In the genomic region with DNA sequence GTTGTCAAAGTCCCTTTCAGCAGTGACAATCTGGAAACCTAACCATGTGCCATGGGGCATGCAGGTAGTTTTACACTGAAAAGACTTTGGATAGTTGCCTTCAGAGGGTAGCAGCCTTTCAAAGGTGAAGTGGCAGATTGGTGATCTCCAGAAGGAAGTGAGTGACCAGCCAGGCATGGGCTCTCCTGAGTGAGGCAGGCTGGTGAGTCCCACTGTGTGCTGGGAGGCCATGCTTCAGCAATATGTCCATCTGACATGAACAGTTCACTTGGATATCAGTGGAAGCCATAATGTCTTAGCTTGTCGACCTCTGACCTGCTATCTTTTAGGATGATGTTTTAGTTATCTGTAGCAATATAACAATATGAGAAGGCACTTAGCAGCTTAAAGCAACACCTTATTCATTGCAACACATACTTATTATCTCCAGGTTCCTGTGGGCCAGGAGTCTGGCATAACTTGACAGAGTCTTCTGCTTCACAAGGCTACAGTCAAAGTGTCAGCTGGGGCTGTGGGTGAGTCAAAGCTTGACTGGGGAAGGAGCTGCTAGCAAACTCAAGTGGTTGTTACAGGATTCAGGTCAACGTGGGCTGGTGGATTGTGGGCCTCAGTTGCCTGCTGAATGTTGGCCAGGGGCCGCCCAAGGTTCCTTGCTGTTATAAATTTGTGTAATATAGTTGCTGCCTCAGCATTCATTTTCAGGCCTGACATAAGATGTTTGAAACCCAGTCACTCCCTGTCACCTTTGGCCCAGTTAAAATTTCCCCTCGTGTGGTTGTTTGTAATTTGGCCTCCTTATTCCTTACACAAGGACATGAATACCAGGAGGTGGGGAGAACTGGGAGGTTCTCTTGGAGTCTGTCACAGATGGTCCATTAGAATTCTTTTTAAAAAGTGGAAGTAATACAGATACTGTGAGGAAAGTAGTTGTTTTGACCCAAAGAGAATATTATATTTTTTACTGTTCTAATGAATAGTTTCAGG, we compare ENCODE assay signal across 1 cellular context.
TF ChIP-seq lines count a peak whose summit lies in the region.

No MANE protein-coding gene starts in this region.

TF ChIP-seq in WTC11, 78 proteins besides CTCF, POLR2A, EP300 and RAD21 (continued from another document):
- no peak for TF ChIP-seq ZNF263 (CRISPR knock-in tag; IDR thresholded peaks at IDR 0.05; ENCODE audit: low read depth)
- no peak for TF ChIP-seq ZNF317 (CRISPR knock-in tag; IDR thresholded peaks at IDR 0.05; ENCODE audit: borderline replicate concordance, low read depth)
- no peak for TF ChIP-seq SP1 (CRISPR knock-in tag; conservative IDR thresholded peaks at IDR 0.05)
- TF ChIP-seq, protein P1, sequence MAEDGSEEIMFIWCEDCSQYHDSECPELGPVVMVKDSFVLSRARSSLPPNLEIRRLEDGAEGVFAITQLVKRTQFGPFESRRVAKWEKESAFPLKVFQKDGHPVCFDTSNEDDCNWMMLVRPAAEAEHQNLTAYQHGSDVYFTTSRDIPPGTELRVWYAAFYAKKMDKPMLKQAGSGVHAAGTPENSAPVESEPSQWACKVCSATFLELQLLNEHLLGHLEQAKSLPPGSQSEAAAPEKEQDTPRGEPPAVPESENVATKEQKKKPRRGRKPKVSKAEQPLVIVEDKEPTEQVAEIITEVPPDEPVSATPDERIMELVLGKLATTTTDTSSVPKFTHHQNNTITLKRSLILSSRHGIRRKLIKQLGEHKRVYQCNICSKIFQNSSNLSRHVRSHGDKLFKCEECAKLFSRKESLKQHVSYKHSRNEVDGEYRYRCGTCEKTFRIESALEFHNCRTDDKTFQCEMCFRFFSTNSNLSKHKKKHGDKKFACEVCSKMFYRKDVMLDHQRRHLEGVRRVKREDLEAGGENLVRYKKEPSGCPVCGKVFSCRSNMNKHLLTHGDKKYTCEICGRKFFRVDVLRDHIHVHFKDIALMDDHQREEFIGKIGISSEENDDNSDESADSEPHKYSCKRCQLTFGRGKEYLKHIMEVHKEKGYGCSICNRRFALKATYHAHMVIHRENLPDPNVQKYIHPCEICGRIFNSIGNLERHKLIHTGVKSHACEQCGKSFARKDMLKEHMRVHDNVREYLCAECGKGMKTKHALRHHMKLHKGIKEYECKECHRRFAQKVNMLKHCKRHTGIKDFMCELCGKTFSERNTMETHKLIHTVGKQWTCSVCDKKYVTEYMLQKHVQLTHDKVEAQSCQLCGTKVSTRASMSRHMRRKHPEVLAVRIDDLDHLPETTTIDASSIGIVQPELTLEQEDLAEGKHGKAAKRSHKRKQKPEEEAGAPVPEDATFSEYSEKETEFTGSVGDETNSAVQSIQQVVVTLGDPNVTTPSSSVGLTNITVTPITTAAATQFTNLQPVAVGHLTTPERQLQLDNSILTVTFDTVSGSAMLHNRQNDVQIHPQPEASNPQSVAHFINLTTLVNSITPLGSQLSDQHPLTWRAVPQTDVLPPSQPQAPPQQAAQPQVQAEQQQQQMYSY (CRISPR knock-in tag; IDR thresholded peaks at IDR 0.05) = no peak
- TF ChIP-seq, protein P2, sequence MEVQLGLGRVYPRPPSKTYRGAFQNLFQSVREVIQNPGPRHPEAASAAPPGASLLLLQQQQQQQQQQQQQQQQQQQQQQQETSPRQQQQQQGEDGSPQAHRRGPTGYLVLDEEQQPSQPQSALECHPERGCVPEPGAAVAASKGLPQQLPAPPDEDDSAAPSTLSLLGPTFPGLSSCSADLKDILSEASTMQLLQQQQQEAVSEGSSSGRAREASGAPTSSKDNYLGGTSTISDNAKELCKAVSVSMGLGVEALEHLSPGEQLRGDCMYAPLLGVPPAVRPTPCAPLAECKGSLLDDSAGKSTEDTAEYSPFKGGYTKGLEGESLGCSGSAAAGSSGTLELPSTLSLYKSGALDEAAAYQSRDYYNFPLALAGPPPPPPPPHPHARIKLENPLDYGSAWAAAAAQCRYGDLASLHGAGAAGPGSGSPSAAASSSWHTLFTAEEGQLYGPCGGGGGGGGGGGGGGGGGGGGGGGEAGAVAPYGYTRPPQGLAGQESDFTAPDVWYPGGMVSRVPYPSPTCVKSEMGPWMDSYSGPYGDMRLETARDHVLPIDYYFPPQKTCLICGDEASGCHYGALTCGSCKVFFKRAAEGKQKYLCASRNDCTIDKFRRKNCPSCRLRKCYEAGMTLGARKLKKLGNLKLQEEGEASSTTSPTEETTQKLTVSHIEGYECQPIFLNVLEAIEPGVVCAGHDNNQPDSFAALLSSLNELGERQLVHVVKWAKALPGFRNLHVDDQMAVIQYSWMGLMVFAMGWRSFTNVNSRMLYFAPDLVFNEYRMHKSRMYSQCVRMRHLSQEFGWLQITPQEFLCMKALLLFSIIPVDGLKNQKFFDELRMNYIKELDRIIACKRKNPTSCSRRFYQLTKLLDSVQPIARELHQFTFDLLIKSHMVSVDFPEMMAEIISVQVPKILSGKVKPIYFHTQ (CRISPR knock-in tag; IDR thresholded peaks at IDR 0.05) = no peak
- no peak for TF ChIP-seq OVOL2 (CRISPR knock-in tag; IDR thresholded peaks at IDR 0.05; ENCODE audit: borderline replicate concordance)
- TF ChIP-seq FOXK1 (CRISPR knock-in tag; IDR thresholded peaks at IDR 0.05) = no peak
- no peak for TF ChIP-seq CREB1 (CRISPR knock-in tag; IDR thresholded peaks at IDR 0.05)
- TF ChIP-seq JUN (CRISPR knock-in tag; IDR thresholded peaks at IDR 0.05) = no peak
- TF ChIP-seq ZNF121 (CRISPR knock-in tag; IDR thresholded peaks at IDR 0.05) = no peak
- TF ChIP-seq TCF7 (CRISPR knock-in tag; IDR thresholded peaks at IDR 0.05; ENCODE audit: low read depth) = no peak
- TF ChIP-seq MLX (CRISPR knock-in tag; IDR thresholded peaks at IDR 0.05) = no peak
- TF ChIP-seq, protein P3, sequence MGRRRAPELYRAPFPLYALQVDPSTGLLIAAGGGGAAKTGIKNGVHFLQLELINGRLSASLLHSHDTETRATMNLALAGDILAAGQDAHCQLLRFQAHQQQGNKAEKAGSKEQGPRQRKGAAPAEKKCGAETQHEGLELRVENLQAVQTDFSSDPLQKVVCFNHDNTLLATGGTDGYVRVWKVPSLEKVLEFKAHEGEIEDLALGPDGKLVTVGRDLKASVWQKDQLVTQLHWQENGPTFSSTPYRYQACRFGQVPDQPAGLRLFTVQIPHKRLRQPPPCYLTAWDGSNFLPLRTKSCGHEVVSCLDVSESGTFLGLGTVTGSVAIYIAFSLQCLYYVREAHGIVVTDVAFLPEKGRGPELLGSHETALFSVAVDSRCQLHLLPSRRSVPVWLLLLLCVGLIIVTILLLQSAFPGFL (CRISPR knock-in tag; IDR thresholded peaks at IDR 0.05; ENCODE audit: borderline replicate concordance) = no peak
- no peak for TF ChIP-seq GTF2I (CRISPR knock-in tag; conservative IDR thresholded peaks at IDR 0.05)
- no peak for TF ChIP-seq NFE2L1 (CRISPR knock-in tag; IDR thresholded peaks at IDR 0.05)
- no peak for TF ChIP-seq PRRX2 (CRISPR knock-in tag; IDR thresholded peaks at IDR 0.05)
TF ChIP-seq in WTC11: peak in this region for 0.
